ENCODE assay signal across 8 cellular contexts in genomic region chr7:5677538-5678294, GRCh38.
DNase-seq lines count a peak whose midpoint lies in the region; ATAC-seq and TF ChIP-seq lines count a peak whose summit lies in the region.

No MANE protein-coding gene starts in this region.

- no peaks in the 10 kb centered on the region for H3K79me1 ChIP-seq in H9 (ENCODE audit: insufficient read depth, low read depth, low read length, poor library complexity, severe bottlenecking)

- no peak overlapping the region for H2BK120ac ChIP-seq in H9 (ENCODE audit: low read depth, low read length, poor library complexity, severe bottlenecking)

- H3K36me3 Mint-ChIP-seq in CD8-positive, alpha-beta memory T cell, result peaks cover 0 to 50% (median 4%) of the 10 kb centered on the region in 3 donors
- H3K36me3 Mint-ChIP-seq in H9 (ENCODE audit: insufficient read depth in 1 of 3, low read depth in 3 of 3) (peaks cover 0 to 6% (median 2%) of the 10 kb centered on the region in 3 experiments; a peak in 3 of 7 replicates), progenitor cell of endocrine pancreas (ENCODE audit: insufficient read depth) (peaks cover 6% of the 10 kb centered on the region)

- no peak overlapping the region for H2BK15ac ChIP-seq in H9 (ENCODE audit: low read depth, low read length)

- peak in 1 of 5 donors; percentile 42 for DNase-seq in CD8-positive, alpha-beta memory T cell
- DNase-seq in H9 (peak; percentile 78), OCI-M1 (lab: John Stamatoyannopoulos, UW) (peak; percentile 70), amygdala (lab: John Stamatoyannopoulos, UW) (peak in 39 of 56 donors; percentile 18 to 84 (median 50)), left ventricle myocardium inferior (peak; percentile 73), progenitor cell of endocrine pancreas (ENCODE audit: low spot score, unreplicated experiment) (peak; percentile 32)

- no peaks in the 10 kb centered on the region for H4K20me1 ChIP-seq in H9 (ENCODE audit: control insufficient read depth, insufficient read depth, insufficient read length)

- H3K4me1 ChIP-seq in CD8-positive, alpha-beta memory T cell (ENCODE audit: insufficient read depth, low read length), result peaks cover 13% of the 10 kb centered on the region
- H3K4me1 ChIP-seq in H9 (ENCODE audit: insufficient read depth, low read length) (no peaks in the 10 kb centered on the region), left ventricle myocardium inferior (peaks cover 68% of the 10 kb centered on the region)

- H2BK5ac ChIP-seq in H9 (ENCODE audit: insufficient read length, low read length), result no peak overlapping the region

- H2AK5ac ChIP-seq in H9 (ENCODE audit: insufficient read length, low read length), result no peak overlapping the region

- no peak overlapping the region for H3K23ac ChIP-seq in H9 (ENCODE audit: insufficient read length, low read depth, low read length)

- H3K4me3 Mint-ChIP-seq in CD8-positive, alpha-beta memory T cell, result peak overlapping the region in 1 of 7 donors; percentile 65
- no peak overlapping the region for H3K4me3 Mint-ChIP-seq in H9
- H3K4me3 Mint-ChIP-seq in progenitor cell of endocrine pancreas (ENCODE audit: low read depth), result no peak overlapping the region

- H4K5ac ChIP-seq in H9 (ENCODE audit: insufficient read length, low read depth, low read length), result no peak overlapping the region

- H3K14ac ChIP-seq in H9 (ENCODE audit: insufficient read depth, low read length), result no peak overlapping the region

- H3K27ac Mint-ChIP-seq in CD8-positive, alpha-beta memory T cell, result peak overlapping the region in 7 of 8 donors; percentile 0 to 78 (median 57)
- H3K27ac Mint-ChIP-seq in H9 (peak overlapping the region; percentile 2 to 89 (median 67); a peak in 4 of 7 replicates), progenitor cell of endocrine pancreas (peak overlapping the region; percentile 52)

- H3K27ac ChIP-seq in CD8-positive, alpha-beta memory T cell (ENCODE audit: low read depth, low read length), result no peak overlapping the region
- H3K27ac ChIP-seq in H9 (ENCODE audit: insufficient read length, low read depth, low read length) (no peak overlapping the region), left ventricle myocardium inferior (replicated peaks) (peak overlapping the region; percentile 74)

- H3K4me3 ChIP-seq in CD8-positive, alpha-beta memory T cell (ENCODE audit: low read length), result no peak overlapping the region
- no peak overlapping the region for H3K4me3 ChIP-seq in left ventricle myocardium inferior

- H2BK12ac ChIP-seq in H9 (ENCODE audit: insufficient read length, low read depth, low read length), result no peak overlapping the region

- no peak overlapping the region for H3K56ac ChIP-seq in H9 (ENCODE audit: insufficient read length, low read depth, low read length)

- H4K8ac ChIP-seq in H9 (replicated peaks; ENCODE audit: insufficient read length, low read depth, low read length), result no peak overlapping the region

- no CpG with 5 or more reads among the region's 6 CpGs for WGBS in H9 (ENCODE audit: extremely low coverage, insufficient read length, low lambda C conversion rate)

- CTCF ChIA-PET in CD8-positive, alpha-beta memory T cell (lab: Charles Lee), result interaction anchor here (0.7 to 2.2 kb wide), 7 partner anchors 10 to 184 kb away, joined by 3 to 9 read pairs (median 5); no protein-coding TSS in a partner anchor

- no peak overlapping the region for H3K18ac ChIP-seq in H9 (ENCODE audit: insufficient read length, low read depth, low read length)

- H3K9ac ChIP-seq in H9 (ENCODE audit: extremely low read depth, insufficient read length, low read length), result no peak overlapping the region

- no peaks in the 10 kb centered on the region for H3K36me3 ChIP-seq in CD8-positive, alpha-beta memory T cell (ENCODE audit: insufficient read depth, low read length)
- no peaks in the 10 kb centered on the region for H3K36me3 ChIP-seq in left ventricle myocardium inferior

- no peaks in the 10 kb centered on the region for H3K9me3 Mint-ChIP-seq in CD8-positive, alpha-beta memory T cell
- H3K9me3 Mint-ChIP-seq in H9, result no peaks in the 10 kb centered on the region
- no peaks in the 10 kb centered on the region for H3K9me3 Mint-ChIP-seq in progenitor cell of endocrine pancreas (ENCODE audit: low read depth)

- H3K4me1 Mint-ChIP-seq in CD8-positive, alpha-beta memory T cell, result peaks cover 14 to 52% (median 30%) of the 10 kb centered on the region in 3 donors
- peaks cover 26 to 37% of the 10 kb centered on the region in 2 experiments for H3K4me1 Mint-ChIP-seq in H9
- H3K4me1 Mint-ChIP-seq in progenitor cell of endocrine pancreas (ENCODE audit: low read depth), result no peaks in the 10 kb centered on the region

- no peaks in the 10 kb centered on the region for H3K23me2 ChIP-seq in H9 (ENCODE audit: insufficient read length, low read depth, low read length, poor library complexity, severe bottlenecking)

- peak; percentile 88 for TF ChIP-seq CTCF in H9 (conservative IDR thresholded peaks at IDR 0.05)
- TF ChIP-seq CTCF in left ventricle myocardium inferior (IDR thresholded peaks at IDR 0.05; ENCODE audit: borderline replicate concordance), result peak; percentile 81
- peak; percentile 72 for TF ChIP-seq CTCF in progenitor cell of endocrine pancreas (IDR thresholded peaks at IDR 0.05; ENCODE audit: unreplicated experiment)

- intact Hi-C loops in left ventricle myocardium inferior (cut with micrococcal nuclease), result loop anchor here (10.0 kb wide), 1 partner anchor 183 kb away; no protein-coding TSS in a partner anchor

- no peaks in the 10 kb centered on the region for H3K9me3 ChIP-seq in CD8-positive, alpha-beta memory T cell (ENCODE audit: low read length)
- H3K9me3 ChIP-seq in H9 (ENCODE audit: control insufficient read depth, low read depth, low read length) (no peaks in the 10 kb centered on the region), left ventricle myocardium inferior (replicated peaks) (no peaks in the 10 kb centered on the region)

- no peak overlapping the region for H4K91ac ChIP-seq in H9 (ENCODE audit: insufficient read length, low read depth, low read length)

- H2BK20ac ChIP-seq in H9 (ENCODE audit: low read depth, low read length, poor library complexity, severe bottlenecking), result no peak overlapping the region

- ATAC-seq in GM18907 (IDR thresholded peaks at IDR 0.05; ENCODE audit: unreplicated experiment) (no peak), HG03521 (IDR thresholded peaks at IDR 0.05; ENCODE audit: unreplicated experiment) (no peak)

- no peak overlapping the region for H3T11ph ChIP-seq in H9 (ENCODE audit: low read length)

- H3K4ac ChIP-seq in H9 (ENCODE audit: low read depth, low read length), result no peak overlapping the region

- no peaks in the 10 kb centered on the region for H3K79me2 ChIP-seq in H9 (ENCODE audit: insufficient read depth, low read length)

- H3K27me3 ChIP-seq in CD8-positive, alpha-beta memory T cell (ENCODE audit: insufficient read depth, low read length, poor library complexity, severe bottlenecking), result no peaks in the 10 kb centered on the region
- no peaks in the 10 kb centered on the region for H3K27me3 ChIP-seq in H9 (ENCODE audit: insufficient read depth, low read length)
- no peaks in the 10 kb centered on the region for H3K27me3 ChIP-seq in left ventricle myocardium inferior (ENCODE audit: low read depth)

- no peaks in the 10 kb centered on the region for H3K27me3 Mint-ChIP-seq in CD8-positive, alpha-beta memory T cell
- H3K27me3 Mint-ChIP-seq in H9 (ENCODE audit: low read depth) (no peaks in the 10 kb centered on the region), progenitor cell of endocrine pancreas (no peaks in the 10 kb centered on the region)

- POLR2A ChIA-PET in CD8-positive, alpha-beta memory T cell (lab: Charles Lee), result no interaction called here

- H3K4me2 ChIP-seq in H9 (ENCODE audit: insufficient read depth, insufficient read length, low read length), result no peak overlapping the region

- H2AFZ ChIP-seq in H9 (ENCODE audit: low read length), result no peak overlapping the region
